Comparison of ENCODE assay signal across 8 cellular contexts in the genomic region with DNA sequence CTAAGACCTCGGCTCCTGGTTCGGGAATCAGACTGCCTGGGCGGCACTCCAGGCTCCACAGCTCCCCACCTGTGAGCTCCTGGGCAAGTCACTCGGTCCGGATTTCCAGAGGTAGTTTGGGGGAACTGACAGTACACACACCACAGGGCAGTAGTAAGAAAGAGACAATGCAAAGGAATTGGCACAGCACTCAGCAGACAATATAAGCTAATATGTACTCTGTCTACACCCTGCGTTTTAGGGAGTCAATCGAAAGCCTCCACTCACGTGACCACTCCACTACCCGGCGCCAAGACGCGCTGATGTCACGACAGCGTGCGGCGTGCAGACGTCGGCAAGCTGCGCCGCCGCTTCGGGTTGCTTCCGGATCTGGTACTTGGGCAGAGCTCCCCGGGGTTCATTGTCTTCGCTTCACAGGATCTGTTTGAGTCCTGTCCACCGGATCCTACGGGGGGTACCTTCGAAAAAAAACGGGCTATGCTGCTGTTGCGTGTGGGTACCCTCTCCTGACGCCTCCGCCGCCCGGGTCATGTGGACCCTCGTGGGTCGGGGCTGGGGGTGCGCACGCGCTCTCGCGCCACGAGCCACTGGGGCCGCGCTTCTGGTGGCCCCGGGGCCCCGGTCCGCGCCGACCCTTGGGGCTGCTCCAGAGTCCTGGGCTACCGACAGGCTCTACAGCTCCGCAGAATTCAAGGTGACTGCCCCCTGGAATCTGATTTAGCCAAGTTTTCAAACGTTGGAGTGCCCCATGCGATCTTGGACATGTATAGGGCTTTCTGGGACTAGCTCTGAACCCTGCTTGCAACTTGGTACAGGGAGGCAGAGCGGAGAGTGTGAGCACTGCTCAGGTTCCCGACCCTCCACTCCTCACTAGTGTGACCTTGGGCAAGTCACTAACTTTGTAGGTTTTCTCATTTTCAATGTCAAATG. TPM values are rescaled to one million over a fixed set of nuclear protein-coding genes. Genes with fewer than 3 reads are reported as not detected.
DNase-seq lines count a peak whose midpoint lies in the region; ATAC-seq and TF ChIP-seq lines count a peak whose summit lies in the region.

A gene with protein sequence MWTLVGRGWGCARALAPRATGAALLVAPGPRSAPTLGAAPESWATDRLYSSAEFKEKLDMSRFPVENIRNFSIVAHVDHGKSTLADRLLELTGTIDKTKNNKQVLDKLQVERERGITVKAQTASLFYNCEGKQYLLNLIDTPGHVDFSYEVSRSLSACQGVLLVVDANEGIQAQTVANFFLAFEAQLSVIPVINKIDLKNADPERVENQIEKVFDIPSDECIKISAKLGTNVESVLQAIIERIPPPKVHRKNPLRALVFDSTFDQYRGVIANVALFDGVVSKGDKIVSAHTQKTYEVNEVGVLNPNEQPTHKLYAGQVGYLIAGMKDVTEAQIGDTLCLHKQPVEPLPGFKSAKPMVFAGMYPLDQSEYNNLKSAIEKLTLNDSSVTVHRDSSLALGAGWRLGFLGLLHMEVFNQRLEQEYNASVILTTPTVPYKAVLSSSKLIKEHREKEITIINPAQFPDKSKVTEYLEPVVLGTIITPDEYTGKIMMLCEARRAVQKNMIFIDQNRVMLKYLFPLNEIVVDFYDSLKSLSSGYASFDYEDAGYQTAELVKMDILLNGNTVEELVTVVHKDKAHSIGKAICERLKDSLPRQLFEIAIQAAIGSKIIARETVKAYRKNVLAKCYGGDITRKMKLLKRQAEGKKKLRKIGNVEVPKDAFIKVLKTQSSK (plus strand): TSS at position 327 of the 930 bp plus-strand sequence. CDS start 203 bp downstream, at position 530.

- ATAC-seq in HG03460 (IDR thresholded peaks at IDR 0.05; ENCODE audit: unreplicated experiment) = peak; percentile 96

- intact Hi-C loops in colonic mucosa (cut with DNase I) = loop anchor here (5.0 kb wide), 1 partner anchor 49 kb away; a partner anchor contains a TSS

- peak within 1 kb of the TSS; percentile 87 for H3K27ac ChIP-seq in colonic mucosa

- TF ChIP-seq CTCF in BE2C (IDR thresholded peaks at IDR 0.05; ENCODE audit: low read depth, low read length) (no peak), colonic mucosa (IDR thresholded peaks at IDR 0.05) (no peak)

- H3K27me3 ChIP-seq in BE2C (no peaks in the 10 kb centered on the region), colonic mucosa (no peaks in the 10 kb centered on the region)

- H3K9me3 ChIP-seq in BE2C = no peaks in the 10 kb centered on the region
- no peaks in the 10 kb centered on the region for H3K9me3 ChIP-seq in colonic mucosa

- H3K4me1 ChIP-seq in BE2C (no peaks in the 10 kb centered on the region), colonic mucosa (peaks cover 9% of the 10 kb centered on the region)

- peak within 1 kb of the TSS; percentile 95 to 96 for H3K9ac ChIP-seq in colonic mucosa (ENCODE audit: low read depth in 2 of 2, low read length in 2 of 2)

- peak; percentile 92 for DNase-seq in BE2C
- peak; percentile 45 for DNase-seq in GM19240 (ENCODE audit: insufficient read length, low spot score)
- DNase-seq in NCI-H526 (lab: John Stamatoyannopoulos, UW) = peak; percentile 84 to 93
- DNase-seq in activated CD4-positive, alpha-beta T cell treated with anti-CD3 and anti-CD28 coated beads for 48 hours = peak; percentile 91
- peak; percentile 91 for DNase-seq in colonic mucosa
- DNase-seq in kidney tubule cell (ENCODE audit: low spot score) = peak; percentile 90
- peak; percentile 69 to 84 (median 74) for DNase-seq in stimulated activated CD4-positive, alpha-beta T cell treated with anti-CD3 and anti-CD28 coated beads, Interleukin-1b, Interleukin-23, amount 100 ng/mL, for 24 hours (ENCODE audit: low read depth in 4 of 4, low spot score in 1 of 4)

- H3K36me3 ChIP-seq in BE2C (peaks cover 12% of the 10 kb centered on the region), colonic mucosa (no peaks in the 10 kb centered on the region)

- H3K4me3 ChIP-seq in BE2C (ENCODE audit: low read depth, low read length) (peak within 1 kb of the TSS; percentile 86), colonic mucosa (peak within 1 kb of the TSS; percentile 78)

RNA-seq across cellular contexts. Expression of the gene that starts here (rescaled TPM):
- polyA plus RNA-seq in BE2C (2012; ENCODE audit: insufficient read depth, insufficient read length, low read depth) = 15.5 TPM
- total RNA-seq in colonic mucosa = 10 to 100 TPM; 17.8 to 28.7 TPM

Comparison
In these comparisons a context has a peak if more than half of its experiments do, and no peak if none do; other contexts are left out.
1. Peak in every context shown above with its lines: DNase-seq, ATAC-seq, H3K4me3 ChIP-seq and H3K27ac ChIP-seq.